In the genomic region with DNA sequence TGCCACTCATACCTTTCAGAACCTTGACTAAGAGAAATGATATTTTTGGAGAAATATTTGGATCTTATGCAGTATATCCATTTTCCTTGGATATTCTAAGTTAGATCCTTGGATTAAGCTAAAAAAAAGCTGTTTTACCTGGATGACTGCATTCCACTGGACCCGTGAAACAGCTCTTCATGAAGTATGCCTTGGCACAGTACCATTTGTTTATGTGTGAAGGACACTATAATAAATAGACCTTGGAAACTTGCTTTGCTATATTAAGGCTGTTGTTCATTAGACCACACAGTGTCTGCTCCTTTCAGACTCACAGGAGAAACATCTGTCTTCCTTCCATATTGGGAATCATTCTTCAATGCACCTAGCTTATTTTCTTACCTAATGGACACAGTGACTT, we compare ENCODE assay signal across 18 cellular contexts.
A peak's percentile ranks its signal among the peaks of the same experiment; 100 is the strongest.
DNase-seq lines count a peak whose midpoint lies in the region; ATAC-seq and TF ChIP-seq lines count a peak whose summit lies in the region.
"Had no signal": no experiment of that assay in that cellular context is flagged by ENCODE, and none has a peak within 500 bp of the region (broad histone marks: within the 10 kb centered on the region; RNA-seq: fewer than 3 reads in every experiment).

No MANE protein-coding gene starts in this region.

- no peaks in the 10 kb centered on the region for H3K4me1 ChIP-seq in lower lobe of right lung
- peaks cover 9 to 35% of the 10 kb centered on the region in 2 donors for H3K4me1 ChIP-seq in thyroid gland
- H3K4me1 ChIP-seq: BLaER1, Caco-2 had no signal

- ATAC-seq in lower lobe of right lung (peak; percentile 43 to 53), Right ventricle myocardium inferior (no peak)
- ATAC-seq: CD8-positive, alpha-beta T cell had no signal

- H3K27me3 ChIP-seq in lower lobe of right lung (ENCODE audit: low read depth) (no peaks in the 10 kb centered on the region), thyroid gland (no peaks in the 10 kb centered on the region)
- H3K27me3 ChIP-seq: BLaER1 had no signal

- no peak overlapping the region for H3K27ac Mint-ChIP-seq in activated T-helper 1 cell treated with anti-CD3 and anti-CD28 coated beads, Interleukin-12 subunit alpha, Interleukin-12 subunit beta, Interleukin-2, Interleukin-4 antibody, amounts not matched to agents 30 ng/mL and 10 ng/mL and 1 ng/mL, durations not matched to agents 14 hours and 24 hours and 36 hours
- H3K27ac Mint-ChIP-seq: B cell; CD4-positive, CD25-positive, alpha-beta regulatory T cell; CD8-positive, alpha-beta T cell had no signal

- H3K4me3 ChIP-seq in LNCaP clone FGC (ENCODE audit: low read depth, low read length) (no peak overlapping the region), epithelial cell of esophagus (ENCODE audit: low read length) (no peak overlapping the region), lower lobe of right lung (no peak overlapping the region), thyroid gland (replicated peaks in 1 of 3) (no peak overlapping the region)
- H3K4me3 ChIP-seq: BLaER1, GM23248 had no signal

- H3K27ac ChIP-seq in lower lobe of right lung (no peak overlapping the region), thyroid gland (peak overlapping the region; percentile 42 to 67 (median 63))
- H3K27ac ChIP-seq: BLaER1, C4-2B, GM23248 had no signal

- peaks cover 7% of the 10 kb centered on the region for H3K27me3 Mint-ChIP-seq in activated T-helper 1 cell treated with anti-CD3 and anti-CD28 coated beads, Interleukin-12 subunit alpha, Interleukin-12 subunit beta, Interleukin-2, Interleukin-4 antibody, amounts not matched to agents 30 ng/mL and 10 ng/mL and 1 ng/mL, durations not matched to agents 14 hours and 24 hours and 36 hours (ENCODE audit: insufficient read depth)
- H3K27me3 Mint-ChIP-seq: CD4-positive, CD25-positive, alpha-beta regulatory T cell had no signal

- H3K36me3 Mint-ChIP-seq in activated T-helper 1 cell treated with anti-CD3 and anti-CD28 coated beads, Interleukin-12 subunit alpha, Interleukin-12 subunit beta, Interleukin-2, Interleukin-4 antibody, amounts not matched to agents 30 ng/mL and 10 ng/mL and 1 ng/mL, durations not matched to agents 14 hours and 24 hours and 36 hours (ENCODE audit: low read depth): no peaks in the 10 kb centered on the region
- H3K36me3 Mint-ChIP-seq: CD8-positive, alpha-beta T cell had no signal

- peak; percentile 46 for DNase-seq in LNCaP clone FGC (ENCODE audit: low read depth)
- DNase-seq in epithelial cell of esophagus (ENCODE audit: low read depth): peak; percentile 13
- no peak for DNase-seq in lower lobe of right lung
- peak in 1 of 2 donors; percentile 20 for DNase-seq in thyroid gland
- no peak for DNase-seq in SKM-1 (lab: John Stamatoyannopoulos, UW; ENCODE audit: unreplicated experiment)
- no peak for DNase-seq in Right ventricle myocardium inferior (ENCODE audit: missing footprints)
- no peak for DNase-seq in activated T-helper 1 cell treated with anti-CD3 and anti-CD28 coated beads, Interleukin-12 subunit alpha, Interleukin-12 subunit beta, Interleukin-2, Interleukin-4 antibody, amounts not matched to agents 30 ng/mL and 10 ng/mL and 1 ng/mL, durations not matched to agents 14 hours and 24 hours and 36 hours (ENCODE audit: low spot score)
- DNase-seq: Caco-2; CD4-positive, CD25-positive, alpha-beta regulatory T cell; CD8-positive, alpha-beta T cell; DMS153; GF-D8; GM23248; H7; HCEC 1CT had no signal

- no peaks in the 10 kb centered on the region for H3K4me1 Mint-ChIP-seq in activated T-helper 1 cell treated with anti-CD3 and anti-CD28 coated beads, Interleukin-12 subunit alpha, Interleukin-12 subunit beta, Interleukin-2, Interleukin-4 antibody, amounts not matched to agents 30 ng/mL and 10 ng/mL and 1 ng/mL, durations not matched to agents 14 hours and 24 hours and 36 hours (ENCODE audit: low read depth)
- H3K4me1 Mint-ChIP-seq: B cell; CD4-positive, CD25-positive, alpha-beta regulatory T cell had no signal

- TF ChIP-seq POLR2A in thyroid gland (IDR thresholded peaks at IDR 0.05): no peak

- H3K9me3 Mint-ChIP-seq in activated T-helper 1 cell treated with anti-CD3 and anti-CD28 coated beads, Interleukin-12 subunit alpha, Interleukin-12 subunit beta, Interleukin-2, Interleukin-4 antibody, amounts not matched to agents 30 ng/mL and 10 ng/mL and 1 ng/mL, durations not matched to agents 14 hours and 24 hours and 36 hours: no peaks in the 10 kb centered on the region
- H3K9me3 Mint-ChIP-seq: CD8-positive, alpha-beta T cell had no signal

- intact Hi-C loops in lower lobe of right lung (cut with DNase I): no loop called here
- intact Hi-C loops in thyroid gland (cut with DNase I): no loop called here
- intact Hi-C loops in Right ventricle myocardium inferior (cut with DNase I): no loop called here
- intact Hi-C loops in activated T-helper 1 cell treated with anti-CD3 and anti-CD28 coated beads, Interleukin-12 subunit alpha, Interleukin-12 subunit beta, Interleukin-2, Interleukin-4 antibody, amounts not matched to agents 30 ng/mL and 10 ng/mL and 1 ng/mL, durations not matched to agents 14 hours and 24 hours and 36 hours (cut with micrococcal nuclease): no loop called here

- WGBS in thyroid gland, 2 donors: 19 to 35% methylated on average over 1 of the region's 1 CpG

- H3K4me3 Mint-ChIP-seq in activated T-helper 1 cell treated with anti-CD3 and anti-CD28 coated beads, Interleukin-12 subunit alpha, Interleukin-12 subunit beta, Interleukin-2, Interleukin-4 antibody, amounts not matched to agents 30 ng/mL and 10 ng/mL and 1 ng/mL, durations not matched to agents 14 hours and 24 hours and 36 hours: no peak overlapping the region
- H3K4me3 Mint-ChIP-seq: B cell; CD4-positive, CD25-positive, alpha-beta regulatory T cell; CD8-positive, alpha-beta T cell had no signal

- H3K9me3 ChIP-seq in lower lobe of right lung (no peaks in the 10 kb centered on the region), thyroid gland (no peaks in the 10 kb centered on the region)
- H3K9me3 ChIP-seq: BLaER1, Caco-2 had no signal

- TF ChIP-seq CTCF in LNCaP clone FGC (IDR thresholded peaks at IDR 0.05; ENCODE audit: control insufficient read depth, extremely low read depth, insufficient read depth): no peak
- no peak for TF ChIP-seq CTCF in epithelial cell of esophagus (IDR thresholded peaks at IDR 0.05; ENCODE audit: insufficient read depth, low read depth, low read length, missing control alignments)
- no peak for TF ChIP-seq CTCF in lower lobe of right lung (IDR thresholded peaks at IDR 0.05)
- no peak for TF ChIP-seq CTCF in thyroid gland (IDR thresholded peaks at IDR 0.05)

- H3K36me3 ChIP-seq in lower lobe of right lung (no peaks in the 10 kb centered on the region), thyroid gland (no peaks in the 10 kb centered on the region)
- H3K36me3 ChIP-seq: BLaER1 had no signal

Comparison
In these comparisons a context has a peak if more than half of its experiments do, and no peak if none do; other contexts are left out.
1. DNase-seq: peak in LNCaP clone FGC (single experiment) and epithelial cell of esophagus (single experiment); none in lower lobe of right lung (single experiment), SKM-1 (single experiment), Right ventricle myocardium inferior (single experiment) and activated T-helper 1 cell treated with anti-CD3 and anti-CD28 coated beads, Interleukin-12 subunit alpha, Interleukin-12 subunit beta, Interleukin-2, Interleukin-4 antibody, amounts not matched to agents 30 ng/mL and 10 ng/mL and 1 ng/mL, durations not matched to agents 14 hours and 24 hours and 36 hours (single experiment).